21 cellular contexts compared by ENCODE assay signal in the genomic region with DNA sequence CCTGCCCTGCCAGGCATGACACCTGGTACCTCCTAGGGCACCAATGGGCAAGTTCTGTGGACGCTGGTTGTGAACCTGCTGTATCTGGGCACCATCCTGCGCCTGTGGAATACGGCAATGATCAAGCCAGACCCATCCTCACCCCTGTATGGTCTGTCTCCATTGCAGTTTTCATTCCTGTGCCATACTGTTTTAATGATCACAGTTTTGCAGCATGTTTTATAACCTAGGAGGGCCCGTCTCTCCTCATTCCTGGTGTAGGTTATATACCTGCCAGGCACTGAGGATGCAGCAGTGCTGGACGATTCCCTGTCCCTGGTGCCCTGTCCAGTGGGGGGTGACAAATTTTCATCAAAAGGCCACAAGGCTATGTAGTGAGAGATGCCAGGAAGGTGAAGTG. TPM values are rescaled to one million over a fixed set of nuclear protein-coding genes. Genes with fewer than 3 reads are reported as not detected.
DNase-seq lines count a peak whose midpoint lies in the region; ATAC-seq, FAIRE-seq and TF ChIP-seq lines count a peak whose summit lies in the region.
"Had no signal": no experiment of that assay in that cellular context is flagged by ENCODE, and none has a peak within 500 bp of the region (broad histone marks: within the 10 kb centered on the region; RNA-seq: fewer than 3 reads in every experiment).

No MANE protein-coding gene starts in this region.

- no peak for TF ChIP-seq POLR2A in A549 (IDR thresholded peaks at IDR 0.05; ENCODE audit: low read length)

- no peak overlapping the region for H3K27ac ChIP-seq in A549
- H3K27ac ChIP-seq in BLaER1 treated with 17β-estradiol and CSF1 and Interleukin-3, amounts not matched to agents 10 nM and 100 nM = no peak overlapping the region; a peak in 1 of 22 replicates
- H3K27ac ChIP-seq in neural progenitor cell = no peak overlapping the region
- H3K27ac ChIP-seq: HL-60 had no signal

- no peak for DNase-seq in A549 (ENCODE audit: low read depth in 1 of 2, low spot score in 1 of 2)
- DNase-seq in neural progenitor cell (ENCODE audit: low spot score) = no peak
- DNase-seq in COLO668 (lab: John Stamatoyannopoulos, UW; ENCODE audit: unreplicated experiment) = no peak
- DNase-seq: ACHN; BE2C; Calu3; CD4-positive, alpha-beta memory T cell; DMS 273 treated with DMSO at 0.1 percent for 48 hours; DMS53; DND-41; EL; H9 had no signal

- no peak for TF ChIP-seq EP300 in A549 (IDR thresholded peaks at IDR 0.05)

- H3K4me3 Mint-ChIP-seq in activated T-helper 17 cell treated with anti-CD3 and anti-CD28 coated beads, Interleukin-2, amount 50 U/mL, for 72 hours = no peak overlapping the region
- H3K4me3 Mint-ChIP-seq in neural progenitor cell = peak overlapping the region; percentile 50
- H3K4me3 Mint-ChIP-seq: CD14-positive monocyte; CD4-positive, alpha-beta memory T cell; H9 had no signal

- H3K36me3 Mint-ChIP-seq in activated T-helper 17 cell treated with anti-CD3 and anti-CD28 coated beads, Interleukin-2, amount 50 U/mL, for 72 hours (ENCODE audit: low read depth) = peaks cover 99% of the 10 kb centered on the region
- peaks cover 35% of the 10 kb centered on the region for H3K36me3 Mint-ChIP-seq in neural progenitor cell

- no peak overlapping the region for H3K4me2 ChIP-seq in A549
- peak overlapping the region in 6 of 11 experiments; percentile 60 to 78 (median 74); a peak in 10 of 22 replicates for H3K4me2 ChIP-seq in BLaER1 treated with 17β-estradiol and CSF1 and Interleukin-3, amounts not matched to agents 10 nM and 100 nM
- H3K4me2 ChIP-seq in neural progenitor cell = no peak overlapping the region

- no peaks in the 10 kb centered on the region for H3K4me1 Mint-ChIP-seq in activated T-helper 17 cell treated with anti-CD3 and anti-CD28 coated beads, Interleukin-2, amount 50 U/mL, for 72 hours
- peaks cover 12% of the 10 kb centered on the region for H3K4me1 Mint-ChIP-seq in neural progenitor cell

- no peak overlapping the region for H2AFZ ChIP-seq in neural progenitor cell (replicated peaks)

- H3K4me1 ChIP-seq in A549 (peaks cover 11% of the 10 kb centered on the region), neural progenitor cell (peaks cover 5% of the 10 kb centered on the region)
- peaks cover 42 to 80% (median 60%) of the 10 kb centered on the region in 10 experiments for H3K4me1 ChIP-seq in BLaER1 treated with 17β-estradiol and CSF1 and Interleukin-3, amounts not matched to agents 10 nM and 100 nM
- H3K4me1 ChIP-seq: BE2C had no signal

- 92% methylated on average over 5 of the region's 5 CpGs for WGBS in A549 (ENCODE audit: missing lambda C conversion rate)

- CTCF ChIA-PET in A549 (lab: Yijun Ruan, JAX) = interaction anchor here (2.2 kb wide), 1 partner anchor 14 kb away, joined by 6 read pairs; a partner anchor contains a TSS

- TF ChIP-seq RAD21 in A549 (conservative IDR thresholded peaks at IDR 0.05 in 1 of 2, IDR thresholded peaks at IDR 0.05 in 1 of 2) = no peak

- no peaks in the 10 kb centered on the region for H3K9me3 Mint-ChIP-seq in activated T-helper 17 cell treated with anti-CD3 and anti-CD28 coated beads, Interleukin-2, amount 50 U/mL, for 72 hours
- H3K9me3 Mint-ChIP-seq in neural progenitor cell = no peaks in the 10 kb centered on the region
- H3K9me3 Mint-ChIP-seq: CD4-positive, alpha-beta memory T cell; H9 had no signal

- peaks cover 37 to 82% (median 57%) of the 10 kb centered on the region in 11 experiments for H3K36me3 ChIP-seq in BLaER1 treated with 17β-estradiol and CSF1 and Interleukin-3, amounts not matched to agents 10 nM and 100 nM
- H3K36me3 ChIP-seq in neural progenitor cell = peaks cover 4% of the 10 kb centered on the region

- peaks cover 13% of the 10 kb centered on the region for H3K79me2 ChIP-seq in neural progenitor cell (ENCODE audit: low read depth)

- peaks cover under 1% of the 10 kb centered on the region for H3F3A ChIP-seq in neural progenitor cell (ENCODE audit: low read depth)

- H3K9me3 ChIP-seq in A549 (peaks cover 10% of the 10 kb centered on the region), neural progenitor cell (ENCODE audit: low read depth) (no peaks in the 10 kb centered on the region)
- peaks cover 4 to 10% (median 8%) of the 10 kb centered on the region in 11 experiments; a peak in 19 of 22 replicates for H3K9me3 ChIP-seq in BLaER1 treated with 17β-estradiol and CSF1 and Interleukin-3, amounts not matched to agents 10 nM and 100 nM (replicated peaks in 1 of 11)
- H3K9me3 ChIP-seq: BE2C had no signal

- no peak for ATAC-seq in A549
- no peak for ATAC-seq in activated T-helper 17 cell treated with anti-CD3 and anti-CD28 coated beads, Interleukin-2, amount 50 U/mL, for 72 hours (replicated peaks)
- ATAC-seq in SK-N-SH treated with all-trans-retinoic acid at 6 μM for 48 hours = no peak
- no peak for ATAC-seq in HG03565 (IDR thresholded peaks at IDR 0.05; ENCODE audit: unreplicated experiment)
- no peak for ATAC-seq in HG02759 (IDR thresholded peaks at IDR 0.05; ENCODE audit: unreplicated experiment)

- peak overlapping the region; percentile 65 for H3K27ac Mint-ChIP-seq in activated T-helper 17 cell treated with anti-CD3 and anti-CD28 coated beads, Interleukin-2, amount 50 U/mL, for 72 hours
- H3K27ac Mint-ChIP-seq in neural progenitor cell = no peak overlapping the region
- H3K27ac Mint-ChIP-seq: H9 had no signal

- H3K27me3 ChIP-seq in BLaER1 treated with 17β-estradiol and CSF1 and Interleukin-3, amounts not matched to agents 10 nM and 100 nM = no peaks in the 10 kb centered on the region
- H3K27me3 ChIP-seq in neural progenitor cell = no peaks in the 10 kb centered on the region
- H3K27me3 ChIP-seq: BE2C had no signal

- H3K9ac ChIP-seq in BLaER1 treated with 17β-estradiol and CSF1 and Interleukin-3, amounts not matched to agents 10 nM and 100 nM = peak overlapping the region in 5 of 11 experiments; percentile 36 to 73 (median 62); a peak in 6 of 22 replicates
- H3K9ac ChIP-seq in neural progenitor cell = no peak overlapping the region

- TF ChIP-seq CTCF in A549 (IDR thresholded peaks at IDR 0.05) (no peak), neural progenitor cell (IDR thresholded peaks at IDR 0.05) (no peak)

- H3K4me3 ChIP-seq in A549 (no peak overlapping the region), neural progenitor cell (no peak overlapping the region)
- H3K4me3 ChIP-seq in BLaER1 treated with 17β-estradiol and CSF1 and Interleukin-3, amounts not matched to agents 10 nM and 100 nM = no peak overlapping the region

- FAIRE-seq in A549 (lab: Jason Lieb, UNC) = no peak
- FAIRE-seq: GM12891, H1 had no signal

- POLR2A ChIA-PET in A549 (lab: Yijun Ruan, JAX) = no interaction called here

- no peaks in the 10 kb centered on the region for H3K27me3 Mint-ChIP-seq in activated T-helper 17 cell treated with anti-CD3 and anti-CD28 coated beads, Interleukin-2, amount 50 U/mL, for 72 hours
- peaks cover 2% of the 10 kb centered on the region for H3K27me3 Mint-ChIP-seq in neural progenitor cell (ENCODE audit: insufficient read depth, low read depth)
- H3K27me3 Mint-ChIP-seq: CD4-positive, alpha-beta memory T cell had no signal

- peaks cover 0 to 32% (median 0%) of the 10 kb centered on the region in 11 experiments; a peak in 5 of 22 replicates for H4K20me1 ChIP-seq in BLaER1 treated with 17β-estradiol and CSF1 and Interleukin-3, amounts not matched to agents 10 nM and 100 nM
- H4K20me1 ChIP-seq in neural progenitor cell (ENCODE audit: low read depth) = peaks cover 18% of the 10 kb centered on the region

RNA-seq across cellular contexts. Expression of a gene that starts 5.6 kb away (rescaled TPM):
- 12.3 and 18.0 TPM in 2 replicates for polyA plus RNA-seq in A549 (2011; rRNA removed)
- polyA plus RNA-seq in A549 (2012; cell fraction: cytosol; rRNA removed) = 26.5 and 33.3 TPM in 2 replicates
- 65.2 and 76.6 TPM in 2 replicates for polyA plus RNA-seq in A549 (2012; cell fraction: nucleus; rRNA removed)
- 26.6 to 44.8 TPM (median 41.5 TPM) in 3 replicates for polyA plus RNA-seq in A549 (2017; fragmentation: RNase III; extraction: RNeasy Plus Mini Kit Qiagen cat#74134 plus additional on column Dnase treatment)
- polyA minus RNA-seq in A549 (2011; rRNA and poly(A)+ RNA removed) = 14.3 and 18.0 TPM in 2 replicates
- total RNA-seq in activated T-helper 17 cell treated with anti-CD3 and anti-CD28 coated beads, Interleukin-2, amount 50 U/mL, for 72 hours = 10 to 100 TPM; 21.4 to 57.4 TPM
- total RNA-seq in neural progenitor cell (ENCODE audit: low replicate concordance) = 10.4 and 15.9 TPM in 2 replicates

RNA-seq across cellular contexts. Expression of a gene that starts 5.9 kb away (rescaled TPM):
- polyA plus RNA-seq in A549 (2011; rRNA removed) (39.2 and 41.5 TPM in 2 replicates), A549 (2017; fragmentation: RNase III; extraction: RNeasy Plus Mini Kit Qiagen cat#74134 plus additional on column Dnase treatment) (63.4 to 75.9 TPM (median 75.3 TPM) in 3 replicates)
- 70.4 and 91.8 TPM in 2 replicates for polyA plus RNA-seq in A549 (2012; cell fraction: cytosol; rRNA removed)
- polyA plus RNA-seq in A549 (2012; cell fraction: nucleus; rRNA removed) = 107 and 112 TPM in 2 replicates
- polyA minus RNA-seq in A549 (2011; rRNA and poly(A)+ RNA removed) = 30.8 and 33.3 TPM in 2 replicates
- 10 to 100 TPM; 33.8 to 72.8 TPM for total RNA-seq in activated T-helper 17 cell treated with anti-CD3 and anti-CD28 coated beads, Interleukin-2, amount 50 U/mL, for 72 hours
- total RNA-seq in neural progenitor cell (ENCODE audit: low replicate concordance) = 2.3 and 13.6 TPM in 2 replicates

RNA-seq across cellular contexts. Expression of a gene that starts 13.6 kb away (rescaled TPM):
- polyA plus RNA-seq in A549 (2011; rRNA removed) (0.15 and 0.18 TPM in 2 replicates), A549 (2017; fragmentation: RNase III; extraction: RNeasy Plus Mini Kit Qiagen cat#74134 plus additional on column Dnase treatment) (0.62 to 0.88 TPM (median 0.87 TPM) in 3 replicates)
- 0.20 and 0.26 TPM in 2 replicates for polyA plus RNA-seq in A549 (2012; cell fraction: cytosol; rRNA removed)
- polyA plus RNA-seq in A549 (2012; cell fraction: nucleus; rRNA removed) = 0.66 and 0.84 TPM in 2 replicates
- 0.70 TPM in 1 of 2 replicates, not detected in the other for polyA minus RNA-seq in A549 (2011; rRNA and poly(A)+ RNA removed)
- 100 to 1,000 TPM in 1 of 2 donors, 10 to 100 TPM in 1; 42.0 to 177 TPM for total RNA-seq in activated T-helper 17 cell treated with anti-CD3 and anti-CD28 coated beads, Interleukin-2, amount 50 U/mL, for 72 hours
- total RNA-seq in neural progenitor cell (ENCODE audit: low replicate concordance) = 0.56 TPM in 1 of 2 replicates, not detected in the other

RNA-seq across cellular contexts. Expression of a gene that starts 15.7 kb away (rescaled TPM):
- polyA plus RNA-seq in A549 (2011; rRNA removed) = 22.5 and 23.3 TPM in 2 replicates
- 40.5 and 44.1 TPM in 2 replicates for polyA plus RNA-seq in A549 (2012; cell fraction: cytosol; rRNA removed)
- polyA plus RNA-seq in A549 (2012; cell fraction: nucleus; rRNA removed) = 235 and 294 TPM in 2 replicates
- 63.8 to 75.9 TPM (median 71.2 TPM) in 3 replicates for polyA plus RNA-seq in A549 (2017; fragmentation: RNase III; extraction: RNeasy Plus Mini Kit Qiagen cat#74134 plus additional on column Dnase treatment)
- 35.0 and 36.5 TPM in 2 replicates for polyA minus RNA-seq in A549 (2011; rRNA and poly(A)+ RNA removed)
- 100 to 1,000 TPM; 100 to 111 TPM for total RNA-seq in activated T-helper 17 cell treated with anti-CD3 and anti-CD28 coated beads, Interleukin-2, amount 50 U/mL, for 72 hours
- total RNA-seq in neural progenitor cell (ENCODE audit: low replicate concordance) = 41.1 and 72.4 TPM in 2 replicates

RNA-seq across cellular contexts. Expression of a gene that starts 32.1 kb away (rescaled TPM):
- 27.7 and 41.2 TPM in 2 replicates for polyA plus RNA-seq in A549 (2011; rRNA removed)
- 111 and 150 TPM in 2 replicates for polyA plus RNA-seq in A549 (2012; cell fraction: cytosol; rRNA removed)
- 235 and 351 TPM in 2 replicates for polyA plus RNA-seq in A549 (2012; cell fraction: nucleus; rRNA removed)
- 119 to 153 TPM (median 147 TPM) in 3 replicates for polyA plus RNA-seq in A549 (2017; fragmentation: RNase III; extraction: RNeasy Plus Mini Kit Qiagen cat#74134 plus additional on column Dnase treatment)
- 60.2 and 109 TPM in 2 replicates for polyA minus RNA-seq in A549 (2011; rRNA and poly(A)+ RNA removed)
- total RNA-seq in activated T-helper 17 cell treated with anti-CD3 and anti-CD28 coated beads, Interleukin-2, amount 50 U/mL, for 72 hours = 100 to 1,000 TPM in 1 of 2 donors, 10 to 100 TPM in 1; 82.7 to 109 TPM
- 63.5 and 218 TPM in 2 replicates for total RNA-seq in neural progenitor cell (ENCODE audit: low replicate concordance)

Comparison
In these comparisons a context has a peak if more than half of its experiments do, and no peak if none do; other contexts are left out.
1. H3K4me2 ChIP-seq: peak in BLaER1 treated with 17β-estradiol and CSF1 and Interleukin-3, amounts not matched to agents 10 nM and 100 nM (6 of 11); none in A549 (single experiment) and neural progenitor cell (single experiment).
2. RNA of a gene that starts 13.6 kb away (total RNA-seq): 42.0 to 177 TPM in activated T-helper 17 cell treated with anti-CD3 and anti-CD28 coated beads, Interleukin-2, amount 50 U/mL, for 72 hours; 0.56 TPM in neural progenitor cell; every median in the first group is over 10 times any median in the second.